8 cellular contexts compared by ENCODE assay signal in genomic region chr12:102478416-102479098, GRCh38. TPM values are rescaled to one million over a fixed set of nuclear protein-coding genes. Genes with fewer than 3 reads are reported as not detected.
DNase-seq lines count a peak whose midpoint lies in the region; ATAC-seq and TF ChIP-seq lines count a peak whose summit lies in the region.

No MANE protein-coding gene starts in this region.

- peak in 1 of 2 donors; percentile 31 for DNase-seq in activated naive CD4-positive, alpha-beta T cell treated with anti-CD3 and anti-CD28 coated beads, Interleukin-2, amount 50 U/mL, for 72 hours (ENCODE audit: low spot score in 2 of 2)
- DNase-seq in activated naive CD4-positive, alpha-beta T cell (lab: John Stamatoyannopoulos, UW): no peak
- DNase-seq in NCI-H748 treated with DMSO at 0.1 percent for 48 hours (lab: John Stamatoyannopoulos, UW) (peak; percentile 92), iPS DF 4.7 (ENCODE audit: extremely low read depth, low spot score) (peak; percentile 33), testis (no peak), DMS153 (lab: John Stamatoyannopoulos, UW) (no peak), body of pancreas (no peak)

- CTCF ChIA-PET in HEK293 (lab: Yijun Ruan, JAX): interaction anchor here (1.0 to 1.1 kb wide), 2 partner anchors 9 to 404 kb away, joined by 3 to 5 read pairs; no protein-coding TSS in a partner anchor

- TF ChIP-seq POLR2A in testis (IDR thresholded peaks at IDR 0.05): no peak
- TF ChIP-seq POLR2A in body of pancreas (IDR thresholded peaks at IDR 0.05): no peak

- no peak for TF ChIP-seq CTCF in HEK293 (tag by site-specific recombination; IDR thresholded peaks at IDR 0.05)
- no peak for TF ChIP-seq CTCF in testis (IDR thresholded peaks at IDR 0.05)
- no peak for TF ChIP-seq CTCF in body of pancreas (IDR thresholded peaks at IDR 0.05)

- 10 to 23% methylated on average over 4 of the region's 4 CpGs for WGBS in testis, 2 donors
- WGBS in body of pancreas, 2 donors: 39% methylated on average over 4 of the region's 4 CpGs

- H3K27ac Mint-ChIP-seq in activated naive CD4-positive, alpha-beta T cell treated with anti-CD3 and anti-CD28 coated beads, Interleukin-2, amount 50 U/mL, for 72 hours: no peak overlapping the region

- H3K36me3 Mint-ChIP-seq in activated naive CD4-positive, alpha-beta T cell treated with anti-CD3 and anti-CD28 coated beads, Interleukin-2, amount 50 U/mL, for 72 hours: peaks cover 0 to 17% of the 10 kb centered on the region in 2 donors

- H3K36me3 ChIP-seq in HEK293 (ENCODE audit: control insufficient read depth in 2 of 2, insufficient read depth in 1 of 2, low read length in 2 of 2) (no peaks in the 10 kb centered on the region), testis (ENCODE audit: low read depth, missing control alignments) (no peaks in the 10 kb centered on the region), body of pancreas (replicated peaks in 1 of 2; ENCODE audit: insufficient read depth in 1 of 2, low read depth in 2 of 2) (no peaks in the 10 kb centered on the region)

- no peak overlapping the region for H3K4me3 ChIP-seq in HEK293 (ENCODE audit: low read depth, low read length)
- H3K4me3 ChIP-seq in testis: peak overlapping the region; percentile 38 to 45
- no peak overlapping the region for H3K4me3 ChIP-seq in body of pancreas

- H3K27ac ChIP-seq in HEK293 (ENCODE audit: extremely low read depth, low read depth, low read length) (no peak overlapping the region), testis (peak overlapping the region; percentile 54 to 56), body of pancreas (peak overlapping the region in 1 of 4 donors; percentile 18)

- H3K27me3 ChIP-seq in testis (no peaks in the 10 kb centered on the region), body of pancreas (no peaks in the 10 kb centered on the region)

- intact Hi-C loops in testis (cut with DNase I; ENCODE audit: low total_unique reads): no loop called here
- intact Hi-C loops in body of pancreas (cut with DNase I): no loop called here

- peaks cover 0 to 4% of the 10 kb centered on the region in 2 donors for H3K9me3 Mint-ChIP-seq in activated naive CD4-positive, alpha-beta T cell treated with anti-CD3 and anti-CD28 coated beads, Interleukin-2, amount 50 U/mL, for 72 hours

- H3K9me3 ChIP-seq in HEK293 (ENCODE audit: control insufficient read depth, insufficient read depth, low read depth, low read length): no peaks in the 10 kb centered on the region
- no peaks in the 10 kb centered on the region for H3K9me3 ChIP-seq in testis
- no peaks in the 10 kb centered on the region for H3K9me3 ChIP-seq in body of pancreas

- H3K4me1 ChIP-seq in HEK293 (ENCODE audit: control insufficient read depth, insufficient read depth, low read length) (peaks cover 7% of the 10 kb centered on the region), testis (no peaks in the 10 kb centered on the region), body of pancreas (peaks cover 26% of the 10 kb centered on the region)

- POLR2A ChIA-PET in HEK293 (lab: Yijun Ruan, JAX): no interaction called here

- ATAC-seq in activated naive CD4-positive, alpha-beta T cell treated with anti-CD3 and anti-CD28 coated beads, Interleukin-2, amount 50 U/mL, for 72 hours: peak; percentile 58 to 60
- ATAC-seq in body of pancreas: no peak

TF ChIP-seq in HEK293, 187 proteins besides CTCF, POLR2A, EP300 and RAD21:
- TF ChIP-seq ZNF580 (tag by site-specific recombination; IDR thresholded peaks at IDR 0.05) (no peak), TRIM28 (IDR thresholded peaks at IDR 0.05; ENCODE audit: borderline replicate concordance, low read length) (0 out of 2 replicates have a peak, but pooled peaks have one; percentile 25)

RNA-seq across cellular contexts. Expression of gene IGF1, which starts 1.8 kb away (rescaled TPM):
- total RNA-seq in activated naive CD4-positive, alpha-beta T cell treated with anti-CD3 and anti-CD28 coated beads, Interleukin-2, amount 50 U/mL, for 72 hours: 1 to 10 TPM; 1.1 to 1.4 TPM
- total RNA-seq in testis: 10 to 100 TPM; 16.9 to 50.9 TPM
- polyA plus RNA-seq in testis (ENCODE audit: insufficient read depth, low read depth, low replicate concordance): 16.2 TPM
- total RNA-seq in body of pancreas: 10 to 100 TPM; 15.8 to 44.8 TPM

Comparison
In these comparisons a context has a peak if more than half of its experiments do, and no peak if none do; other contexts are left out.
1. DNase-seq: peak in NCI-H748 treated with DMSO at 0.1 percent for 48 hours (single experiment) and iPS DF 4.7 (single experiment); none in activated naive CD4-positive, alpha-beta T cell (0 of 4), testis (single experiment), DMS153 (single experiment) and body of pancreas (0 of 4).
2. H3K4me3 ChIP-seq: peak in testis (2 of 2); none in HEK293 (single experiment) and body of pancreas (0 of 2).
3. RNA of gene IGF1, which starts 1.8 kb away (total RNA-seq): 16.9 to 50.9 TPM in testis and 15.8 to 44.8 TPM in body of pancreas; 1.1 to 1.4 TPM in activated naive CD4-positive, alpha-beta T cell treated with anti-CD3 and anti-CD28 coated beads, Interleukin-2, amount 50 U/mL, for 72 hours; every median in the first group is over 4 times any median in the second.